Comparison of ENCODE assay signal across 8 cellular contexts in the genomic region with DNA sequence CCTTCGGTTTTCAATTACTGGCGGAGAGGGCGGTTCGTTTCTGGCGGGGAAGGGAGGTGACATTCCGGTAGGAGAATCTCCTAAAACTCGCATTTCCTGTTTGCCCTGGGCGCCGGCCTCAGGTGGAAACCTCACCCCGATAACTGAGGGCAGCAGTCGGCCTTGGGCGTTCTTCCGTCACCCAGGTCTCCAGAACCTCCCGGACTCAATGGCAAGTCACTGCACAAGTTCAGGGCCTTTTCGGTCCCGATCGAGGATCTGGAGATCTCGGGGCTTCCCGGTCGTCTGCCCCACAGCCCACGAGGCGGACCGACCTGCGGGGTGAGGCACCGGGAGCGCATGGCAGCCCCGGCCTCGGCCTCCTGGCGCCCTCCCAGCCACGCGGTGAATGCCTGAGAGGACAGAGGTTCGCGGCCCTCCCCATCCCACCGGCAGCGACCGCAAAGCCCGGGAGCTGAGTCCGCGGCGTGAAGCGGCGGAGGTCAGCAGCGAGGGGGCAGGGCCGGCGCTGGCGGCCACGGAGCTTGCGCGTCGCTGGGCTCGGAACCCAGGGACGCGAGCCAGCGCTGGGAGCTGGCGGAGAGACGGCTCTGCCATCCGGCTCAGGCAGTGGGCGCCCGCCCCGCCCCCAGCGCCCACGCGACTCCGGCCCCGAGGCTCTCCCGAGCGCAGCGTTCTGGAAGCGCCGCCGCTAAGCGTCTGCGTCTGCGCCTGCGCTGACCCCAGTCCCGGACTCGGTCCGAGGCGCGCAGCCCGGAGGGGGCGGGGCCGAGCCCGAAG. TPM values are rescaled to one million over a fixed set of nuclear protein-coding genes. Genes with fewer than 3 reads are reported as not detected.
DNase-seq lines count a peak whose midpoint lies in the region; ATAC-seq and TF ChIP-seq lines count a peak whose summit lies in the region.

No MANE protein-coding gene starts in this region.

- H3K4me1 Mint-ChIP-seq in activated T-helper 2 cell treated with anti-CD3 and anti-CD28 coated beads, Interferon-gamma antibody, Interleukin-2, Interleukin-4, amounts not matched to agents 10 μg/mL and 5 μg/mL and 100 μg/mL, durations not matched to agents 14 hours and 24 hours and 36 hours (ENCODE audit: low read depth) = peaks cover 4% of the 10 kb centered on the region
- H3K4me1 Mint-ChIP-seq in natural killer cell = peaks cover 6 to 14% of the 10 kb centered on the region in 2 donors

- H3K27me3 Mint-ChIP-seq in activated T-helper 2 cell treated with anti-CD3 and anti-CD28 coated beads, Interferon-gamma antibody, Interleukin-2, Interleukin-4, amounts not matched to agents 10 μg/mL and 5 μg/mL and 100 μg/mL, durations not matched to agents 14 hours and 24 hours and 36 hours (ENCODE audit: low read depth) = peaks cover 10% of the 10 kb centered on the region
- H3K27me3 Mint-ChIP-seq in natural killer cell (ENCODE audit: low read depth in 2 of 2) = peaks cover 0 to 3% of the 10 kb centered on the region in 2 donors

- H3K4me3 Mint-ChIP-seq in activated T-helper 2 cell treated with anti-CD3 and anti-CD28 coated beads, Interferon-gamma antibody, Interleukin-2, Interleukin-4, amounts not matched to agents 10 μg/mL and 5 μg/mL and 100 μg/mL, durations not matched to agents 14 hours and 24 hours and 36 hours (ENCODE audit: low read depth) = peak overlapping the region; percentile 74
- peak overlapping the region; percentile 73 for H3K4me3 Mint-ChIP-seq in natural killer cell

- no peak for TF ChIP-seq CTCF in natural killer cell (IDR thresholded peaks at IDR 0.05)

- ATAC-seq in GM21723 (IDR thresholded peaks at IDR 0.05; ENCODE audit: unreplicated experiment) (peak; percentile 77), natural killer cell (peak; percentile 92 to 94 (median 92))

- DNase-seq in DMS53 treated with DMSO at 0.1 percent for 48 hours (lab: John Stamatoyannopoulos, UW; ENCODE audit: unreplicated experiment) (peak; percentile 67), KG1 (lab: John Stamatoyannopoulos, UW) (peak; percentile 69), RKO (ENCODE audit: low spot score) (peak; percentile 94), fibroblast of peridontal ligament (ENCODE audit: extremely low read depth) (peak; percentile 92), natural killer cell (peak; percentile 89)
- DNase-seq in activated T-helper 2 cell treated with anti-CD3 and anti-CD28 coated beads, Interferon-gamma antibody, Interleukin-2, Interleukin-4, amounts not matched to agents 10 μg/mL and 5 μg/mL and 100 μg/mL, durations not matched to agents 14 hours and 24 hours and 36 hours (ENCODE audit: low spot score) = peak; percentile 87
- peak; percentile 40 to 86 (median 63) for DNase-seq in stimulated activated naive CD4-positive, alpha-beta T cell (lab: John Stamatoyannopoulos, UW)

- intact Hi-C loops in activated T-helper 2 cell treated with anti-CD3 and anti-CD28 coated beads, Interferon-gamma antibody, Interleukin-2, Interleukin-4, amounts not matched to agents 10 μg/mL and 5 μg/mL and 100 μg/mL, durations not matched to agents 14 hours and 24 hours and 36 hours (cut with micrococcal nuclease) = loop anchor here (5.0 kb wide), 1 partner anchor 69 kb away; no protein-coding TSS in a partner anchor
- intact Hi-C loops in natural killer cell (cut with micrococcal nuclease) = no loop called here

- H3K36me3 Mint-ChIP-seq in activated T-helper 2 cell treated with anti-CD3 and anti-CD28 coated beads, Interferon-gamma antibody, Interleukin-2, Interleukin-4, amounts not matched to agents 10 μg/mL and 5 μg/mL and 100 μg/mL, durations not matched to agents 14 hours and 24 hours and 36 hours (ENCODE audit: low read depth) = no peaks in the 10 kb centered on the region
- no peaks in the 10 kb centered on the region for H3K36me3 Mint-ChIP-seq in natural killer cell

- H3K27ac Mint-ChIP-seq in activated T-helper 2 cell treated with anti-CD3 and anti-CD28 coated beads, Interferon-gamma antibody, Interleukin-2, Interleukin-4, amounts not matched to agents 10 μg/mL and 5 μg/mL and 100 μg/mL, durations not matched to agents 14 hours and 24 hours and 36 hours = peak overlapping the region; percentile 58
- H3K27ac Mint-ChIP-seq in natural killer cell = peak overlapping the region in 1 of 2 donors; percentile 79

- H3K9me3 Mint-ChIP-seq in activated T-helper 2 cell treated with anti-CD3 and anti-CD28 coated beads, Interferon-gamma antibody, Interleukin-2, Interleukin-4, amounts not matched to agents 10 μg/mL and 5 μg/mL and 100 μg/mL, durations not matched to agents 14 hours and 24 hours and 36 hours = no peaks in the 10 kb centered on the region
- H3K9me3 Mint-ChIP-seq in natural killer cell = no peaks in the 10 kb centered on the region

RNA-seq across cellular contexts. Expression of gene SRL, which starts 58.4 kb away (rescaled TPM):
- total RNA-seq in activated T-helper 2 cell treated with anti-CD3 and anti-CD28 coated beads, Interferon-gamma antibody, Interleukin-2, Interleukin-4, amounts not matched to agents 10 μg/mL and 5 μg/mL and 100 μg/mL, durations not matched to agents 14 hours and 24 hours and 36 hours = not detected in 2 replicates
- not detected for total RNA-seq in natural killer cell

Comparison
In these comparisons a context has a peak if more than half of its experiments do, and no peak if none do; other contexts are left out.
1. Peak in every context shown above with its lines: DNase-seq and ATAC-seq.